Comparison of ENCODE assay signal across 8 cellular contexts in genomic region chr3:113531826-113532697, GRCh38. TPM values are rescaled to one million over a fixed set of nuclear protein-coding genes. Genes with fewer than 3 reads are reported as not detected.
DNase-seq lines count a peak whose midpoint lies in the region; ATAC-seq and TF ChIP-seq lines count a peak whose summit lies in the region.

SIDT1 (plus strand) TSS chr3:113532555; CDS start chr3:113533022, 467 bp downstream.

- ATAC-seq in GM21390 (IDR thresholded peaks at IDR 0.05; ENCODE audit: unreplicated experiment): peak; percentile 67

- DNase-seq in DMS53 (lab: John Stamatoyannopoulos, UW): peak; percentile 52
- DNase-seq in HuH-7 (ENCODE audit: low spot score): peak; percentile 47
- peak; percentile 24 to 84 (median 58) for DNase-seq in T-helper 1 cell
- DNase-seq in astrocyte of the cerebellum (ENCODE audit: low read depth): no peak
- DNase-seq in immature natural killer cell: peak; percentile 76 to 77 (median 76)
- peak; percentile 75 for DNase-seq in stimulated activated CD4-positive, alpha-beta T cell treated with anti-CD3 and anti-CD28 coated beads, Interleukin-15, amount 100 ng/mL, for 24 hours
- DNase-seq in epidermal melanocyte (ENCODE audit: insufficient read length, low spot score): no peak

- peak within 1 kb of the TSS; percentile 50 for H3K4me3 ChIP-seq in astrocyte of the cerebellum (ENCODE audit: low read depth, low read length)

- H3K9me3 Mint-ChIP-seq in immature natural killer cell: no peaks in the 10 kb centered on the region

- peak within 1 kb of the TSS; percentile 98 to 100 (median 100) for H3K4me3 Mint-ChIP-seq in immature natural killer cell

- in situ Hi-C loops in astrocyte of the cerebellum (cut with HindIII; ENCODE audit: low sequenced_read_pairs): no loop called here

- TF ChIP-seq CTCF in astrocyte of the cerebellum (IDR thresholded peaks at IDR 0.05; ENCODE audit: low read depth, low read length, missing control alignments): peak; percentile 22

- H3K27me3 Mint-ChIP-seq in immature natural killer cell (ENCODE audit: low read depth in 3 of 3): peaks cover 0 to 16% (median 11%) of the 10 kb centered on the region in 3 donors

- peak within 1 kb of the TSS; percentile 96 to 100 (median 99) for H3K27ac Mint-ChIP-seq in immature natural killer cell

- H3K4me1 Mint-ChIP-seq in immature natural killer cell: peaks cover 55 to 57% of the 10 kb centered on the region in 2 donors

- H3K36me3 Mint-ChIP-seq in immature natural killer cell: peaks cover 0 to 10% (median 4%) of the 10 kb centered on the region in 3 donors

RNA-seq across cellular contexts. Expression of gene SIDT1, which starts in this region (rescaled TPM):
- 10 to 100 TPM in 2 of 3 donors, 1 to 10 TPM in 1; 9.5 to 33.2 (median 11.8) TPM for polyA plus RNA-seq in immature natural killer cell

Comparison
In these comparisons a context has a peak if more than half of its experiments do, and no peak if none do; other contexts are left out.
1. DNase-seq: peak in DMS53 (single experiment), HuH-7 (single experiment), T-helper 1 cell (5 of 5), immature natural killer cell (3 of 3) and stimulated activated CD4-positive, alpha-beta T cell treated with anti-CD3 and anti-CD28 coated beads, Interleukin-15, amount 100 ng/mL, for 24 hours (single experiment); none in astrocyte of the cerebellum (single experiment) and epidermal melanocyte (single experiment).